Comparison of ENCODE assay signal across 8 cellular contexts in the genomic region with DNA sequence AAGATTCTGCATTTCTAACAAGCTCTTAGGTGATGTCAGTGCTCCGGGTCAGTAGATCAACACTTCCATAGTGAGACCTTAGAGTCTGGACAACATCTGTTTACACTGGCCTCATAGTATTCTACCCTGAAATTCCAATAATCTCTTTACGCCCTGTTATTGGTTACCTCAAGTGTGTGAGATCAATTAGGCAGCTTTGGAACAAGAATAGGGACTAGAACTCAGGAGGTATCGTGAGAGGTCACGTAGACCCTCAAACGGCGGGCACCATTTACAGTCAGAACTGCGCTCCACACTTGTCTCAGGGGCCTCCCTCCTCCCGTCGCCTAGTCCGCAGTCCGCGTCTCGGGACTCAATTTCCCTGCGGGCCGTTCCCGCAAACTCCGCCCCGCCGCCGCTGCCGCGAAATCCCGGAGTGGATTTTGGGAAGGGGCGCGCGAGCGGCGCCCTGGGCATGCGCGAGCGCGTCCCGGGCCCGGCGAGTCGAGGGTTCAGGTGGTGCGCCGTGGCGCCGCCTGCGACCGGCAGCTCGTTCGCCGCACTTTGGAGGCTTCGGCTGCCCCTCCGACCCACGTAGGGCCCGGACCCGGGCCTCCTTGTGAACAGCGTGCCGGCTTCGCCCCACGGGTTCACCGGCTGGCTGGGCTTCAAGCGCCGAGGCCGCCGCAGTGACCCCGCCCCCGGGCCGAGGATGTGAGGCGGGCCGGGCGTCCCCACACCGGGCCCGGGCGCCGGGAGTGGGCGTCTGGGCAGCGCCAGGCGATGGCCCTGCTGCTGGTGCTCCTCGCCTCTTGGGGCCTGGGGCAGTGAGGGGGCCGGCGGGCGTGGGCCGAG. TPM values are rescaled to one million over a fixed set of nuclear protein-coding genes. Genes with fewer than 3 reads are reported as not detected.
DNase-seq lines count a peak whose midpoint lies in the region; ATAC-seq and TF ChIP-seq lines count a peak whose summit lies in the region.

Gene PLEKHA8 (plus strand): TSS at position 498 of the 834 bp plus-strand sequence. CDS start 351 bp downstream, outside the sequence.

- DNase-seq in AG09309 (ENCODE audit: low read depth) (peak; percentile 48), NCI-H2171 treated with DMSO at 0.1 percent for 48 hours (lab: John Stamatoyannopoulos, UW) (peak; percentile 87), cerebellar cortex (ENCODE audit: low spot score) (peak; percentile 89), kidney epithelial cell (ENCODE audit: low read depth) (no peak)
- peak; percentile 80 for DNase-seq in activated CD4-positive, alpha-beta T cell treated with anti-CD3 and anti-CD28 coated beads for 1 hour
- peak; percentile 79 to 92 for DNase-seq in stimulated activated CD4-positive, alpha-beta T cell treated with anti-CD3 and anti-CD28 coated beads, Interleukin-15, amount 100 ng/mL, for 1 hour (ENCODE audit: low read depth in 1 of 2, low spot score in 1 of 2)

- no peak for TF ChIP-seq CTCF in AG09309 (IDR thresholded peaks at IDR 0.05; ENCODE audit: control insufficient read depth, insufficient read depth, low read depth, low read length, missing control alignments)
- TF ChIP-seq CTCF in kidney epithelial cell (IDR thresholded peaks at IDR 0.05; ENCODE audit: insufficient read depth, low read length, poor library complexity, severe bottlenecking): no peak

- H3K4me3 ChIP-seq in AG09309 (ENCODE audit: control insufficient read depth, low read depth, low read length) (peak within 1 kb of the TSS; percentile 51), kidney epithelial cell (ENCODE audit: low read depth, low read length) (peak within 1 kb of the TSS; percentile 77)

- H3K36me3 ChIP-seq in kidney epithelial cell (ENCODE audit: control insufficient read depth, insufficient read depth, low read length): no peaks in the 10 kb centered on the region

- H3K27me3 ChIP-seq in kidney epithelial cell (ENCODE audit: control insufficient read depth, insufficient read depth, low read length): no peaks in the 10 kb centered on the region

- peak; percentile 41 for ATAC-seq in GM18873 (IDR thresholded peaks at IDR 0.05; ENCODE audit: low FRiP score, unreplicated experiment)
- ATAC-seq in HG03108 (IDR thresholded peaks at IDR 0.05; ENCODE audit: unreplicated experiment): peak; percentile 44

RNA-seq across cellular contexts. Expression of gene PLEKHA8, which starts in this region (rescaled TPM):
- 20.7 and 22.7 TPM in 2 replicates for total RNA-seq in kidney epithelial cell
